In genomic region chr1:148458398-148458797, GRCh38 we compare ENCODE assay signal across 9 cellular contexts. TPM values are rescaled to one million over a fixed set of nuclear protein-coding genes. Genes with fewer than 3 reads are reported as not detected.
A peak's percentile ranks its signal among the peaks of the same experiment; 100 is the strongest.
DNase-seq lines count a peak whose midpoint lies in the region; ATAC-seq and TF ChIP-seq lines count a peak whose summit lies in the region.
"Not testable (repeated sequence)": the region's sequence is repeated elsewhere in the genome, so short reads cannot be mapped to it uniquely, and the experiment has no call there.
"Had no signal": no experiment of that assay in that cellular context is flagged by ENCODE, and none has a peak within 500 bp of the region (broad histone marks: within the 10 kb centered on the region; RNA-seq: fewer than 3 reads in every experiment).

No MANE protein-coding gene starts in this region.

- H3K4me1 ChIP-seq in BLaER1 treated with 17β-estradiol and CSF1 and Interleukin-3, amounts not matched to agents 10 nM and 100 nM; right cardiac atrium (ENCODE audit: control insufficient read depth, insufficient read depth, low read length); neuronal stem cell (ENCODE audit: control insufficient read depth in 2 of 2, insufficient read depth in 1 of 2, low read depth in 1 of 2, low read length in 2 of 2): not testable (repeated sequence)
- peaks cover 12% of the 10 kb centered on the region for H3K4me1 ChIP-seq in KMS-11 (ENCODE audit: low read depth, poor library complexity, severe bottlenecking)

- H3K27ac Mint-ChIP-seq in activated T-helper 17 cell treated with anti-CD3 and anti-CD28 coated beads, Interleukin-2, amount 50 U/mL, for 72 hours = peak overlapping the region; percentile 88
- H3K27ac Mint-ChIP-seq in stimulated activated effector memory CD8-positive, alpha-beta T cell treated with anti-CD3 and anti-CD28 coated beads, Interleukin-12 subunit alpha, Interleukin-12 subunit beta, amount 100 ng/mL, for 72 hours = peak overlapping the region; percentile 92

- H2BK120ac ChIP-seq in neuronal stem cell (ENCODE audit: low read depth, low read length) = not testable (repeated sequence)

- H3K27me3 Mint-ChIP-seq in activated T-helper 17 cell treated with anti-CD3 and anti-CD28 coated beads, Interleukin-2, amount 50 U/mL, for 72 hours = not testable (repeated sequence)

- not testable (repeated sequence) for TF ChIP-seq CTCF in KMS-11 (conservative IDR thresholded peaks at IDR 0.05; ENCODE audit: low read depth, low read length); WERI-Rb-1 (IDR thresholded peaks at IDR 0.05; ENCODE audit: low read depth, low read length); choroid plexus epithelial cell (conservative IDR thresholded peaks at IDR 0.05; ENCODE audit: low read depth, low read length)

- H3K4ac ChIP-seq in neuronal stem cell (ENCODE audit: low read length) = not testable (repeated sequence)

- H2BK5ac ChIP-seq in neuronal stem cell (ENCODE audit: low read length) = not testable (repeated sequence)

- WGBS in right cardiac atrium = 8% methylated on average over 10 of the region's 11 CpGs
- no CpG with 5 or more reads among the region's 11 CpGs for WGBS in neuronal stem cell (ENCODE audit: extremely low coverage in 2 of 2, insufficient read length in 2 of 2, insufficient replicate concordance in 1 of 2), 2 donors

- H4K91ac ChIP-seq in neuronal stem cell (ENCODE audit: low read depth, low read length, poor library complexity) = not testable (repeated sequence)

- peak overlapping the region in 10 of 11 experiments; percentile 14 to 83 (median 81); a peak in 17 of 22 replicates for H3K27ac ChIP-seq in BLaER1 treated with 17β-estradiol and CSF1 and Interleukin-3, amounts not matched to agents 10 nM and 100 nM
- peak overlapping the region; percentile 74 for H3K27ac ChIP-seq in KMS-11
- peak overlapping the region; percentile 57 for H3K27ac ChIP-seq in WERI-Rb-1
- not testable (repeated sequence) for H3K27ac ChIP-seq in right cardiac atrium (ENCODE audit: low read length); neuronal stem cell (replicated peaks; ENCODE audit: low read length)

- not testable (repeated sequence) for H3K36me3 Mint-ChIP-seq in activated T-helper 17 cell treated with anti-CD3 and anti-CD28 coated beads, Interleukin-2, amount 50 U/mL, for 72 hours (ENCODE audit: low read depth); stimulated activated effector memory CD8-positive, alpha-beta T cell treated with anti-CD3 and anti-CD28 coated beads, Interleukin-12 subunit alpha, Interleukin-12 subunit beta, amount 100 ng/mL, for 72 hours

- H2AK5ac ChIP-seq in neuronal stem cell (ENCODE audit: low read depth, low read length) = not testable (repeated sequence)

- H3K79me2 ChIP-seq in KMS-11 (ENCODE audit: insufficient read depth, low read depth) = not testable (repeated sequence)

- H3K23ac ChIP-seq in neuronal stem cell (ENCODE audit: low read depth, low read length, poor library complexity) = not testable (repeated sequence)

- not testable (repeated sequence) for H3K18ac ChIP-seq in neuronal stem cell (ENCODE audit: low read length)

- H3K14ac ChIP-seq in neuronal stem cell (ENCODE audit: low read length) = not testable (repeated sequence)

- H3K36me3 ChIP-seq in BLaER1 treated with 17β-estradiol and CSF1 and Interleukin-3, amounts not matched to agents 10 nM and 100 nM; KMS-11 (ENCODE audit: insufficient read depth); WERI-Rb-1; neuronal stem cell (replicated peaks in 1 of 2; ENCODE audit: control insufficient read depth in 2 of 2, insufficient read depth in 2 of 2, low read length in 2 of 2): not testable (repeated sequence)

- H3K79me1 ChIP-seq in neuronal stem cell (ENCODE audit: low read depth, low read length) = not testable (repeated sequence)

- H2AFZ ChIP-seq in KMS-11 (ENCODE audit: low read depth) = peak overlapping the region; percentile 84
- H2AFZ ChIP-seq in neuronal stem cell (ENCODE audit: low read length) = not testable (repeated sequence)

- intact Hi-C loops in right cardiac atrium (cut with DNase I) = not testable (repeated sequence)

- not testable (repeated sequence) for H2BK15ac ChIP-seq in neuronal stem cell (ENCODE audit: low read length)

- H3K4me2 ChIP-seq in BLaER1 treated with 17β-estradiol and CSF1 and Interleukin-3, amounts not matched to agents 10 nM and 100 nM = peak overlapping the region in 9 of 11 experiments; percentile 23 to 51 (median 35); a peak in 8 of 22 replicates
- H3K4me2 ChIP-seq in KMS-11 (peak overlapping the region; percentile 99), neuronal stem cell (ENCODE audit: insufficient read depth, low read length, poor library complexity, severe bottlenecking) (peak overlapping the region; percentile 11)

- H4K20me1 ChIP-seq in BLaER1 treated with 17β-estradiol and CSF1 and Interleukin-3, amounts not matched to agents 10 nM and 100 nM; KMS-11 (ENCODE audit: insufficient read depth): not testable (repeated sequence)

- not testable (repeated sequence) for ATAC-seq in activated T-helper 17 cell treated with anti-CD3 and anti-CD28 coated beads, Interleukin-2, amount 50 U/mL, for 72 hours (replicated peaks); right cardiac atrium; stimulated activated effector memory CD8-positive, alpha-beta T cell treated with anti-CD3 and anti-CD28 coated beads, Interleukin-12 subunit alpha, Interleukin-12 subunit beta, amount 100 ng/mL, for 72 hours

- H3K27me3 ChIP-seq in BLaER1 treated with 17β-estradiol and CSF1 and Interleukin-3, amounts not matched to agents 10 nM and 100 nM; KMS-11 (ENCODE audit: insufficient read depth, low read depth); WERI-Rb-1 (ENCODE audit: insufficient read depth, low read depth, severe bottlenecking); right cardiac atrium (ENCODE audit: control insufficient read depth, insufficient read depth); neuronal stem cell (ENCODE audit: control insufficient read depth in 3 of 3, insufficient read depth in 3 of 3, low read depth in 1 of 3, low read length in 3 of 3): not testable (repeated sequence)

- peak overlapping the region; percentile 78 for H3K4me3 Mint-ChIP-seq in activated T-helper 17 cell treated with anti-CD3 and anti-CD28 coated beads, Interleukin-2, amount 50 U/mL, for 72 hours
- H3K4me3 Mint-ChIP-seq in stimulated activated effector memory CD8-positive, alpha-beta T cell treated with anti-CD3 and anti-CD28 coated beads, Interleukin-12 subunit alpha, Interleukin-12 subunit beta, amount 100 ng/mL, for 72 hours = peak overlapping the region; percentile 72

- not testable (repeated sequence) for H2BK12ac ChIP-seq in neuronal stem cell (ENCODE audit: low read length)

- peak overlapping the region; percentile 58 to 73 (median 68) for H3K4me3 ChIP-seq in BLaER1 treated with 17β-estradiol and CSF1 and Interleukin-3, amounts not matched to agents 10 nM and 100 nM
- not testable (repeated sequence) for H3K4me3 ChIP-seq in KMS-11 (IDR thresholded peaks at IDR 0.05; ENCODE audit: insufficient read depth, low read depth, low read length)
- peak overlapping the region; percentile 55 for H3K4me3 ChIP-seq in WERI-Rb-1 (ENCODE audit: low read depth, low read length)
- H3K4me3 ChIP-seq in choroid plexus epithelial cell (ENCODE audit: low read depth, low read length) = peak overlapping the region; percentile 45
- peak overlapping the region; percentile 69 for H3K4me3 ChIP-seq in right cardiac atrium (ENCODE audit: low read length)
- peak overlapping the region in 1 of 2 donors; percentile 51 for H3K4me3 ChIP-seq in neuronal stem cell (ENCODE audit: low read length in 2 of 2)

- H4K8ac ChIP-seq in neuronal stem cell (ENCODE audit: low read depth, low read length) = not testable (repeated sequence)

- peak overlapping the region in 10 of 11 experiments; percentile 78 to 83 (median 81); a peak in 19 of 22 replicates for H3K9ac ChIP-seq in BLaER1 treated with 17β-estradiol and CSF1 and Interleukin-3, amounts not matched to agents 10 nM and 100 nM
- peak overlapping the region; percentile 81 for H3K9ac ChIP-seq in KMS-11
- H3K9ac ChIP-seq in neuronal stem cell (ENCODE audit: low read depth, low read length, poor library complexity) = not testable (repeated sequence)

- DNase-seq in WERI-Rb-1; choroid plexus epithelial cell (ENCODE audit: low read depth); right cardiac atrium; neuronal stem cell (ENCODE audit: low spot score): not testable (repeated sequence)
- DNase-seq in stimulated activated effector memory CD8-positive, alpha-beta T cell treated with anti-CD3 and anti-CD28 coated beads, Interleukin-12 subunit alpha, Interleukin-12 subunit beta, amount 100 ng/mL, for 72 hours (ENCODE audit: low spot score in 2 of 2) = peak in 1 of 2 donors; percentile 68

- H3K9me3 ChIP-seq in BLaER1 treated with 17β-estradiol and CSF1 and Interleukin-3, amounts not matched to agents 10 nM and 100 nM (replicated peaks in 1 of 11); WERI-Rb-1 (ENCODE audit: severe bottlenecking); right cardiac atrium (ENCODE audit: control insufficient read depth, low read length); neuronal stem cell (replicated peaks in 1 of 2; ENCODE audit: control insufficient read depth in 2 of 2, insufficient read depth in 1 of 2, low read depth in 1 of 2, low read length in 2 of 2): not testable (repeated sequence)

- H3K9me3 Mint-ChIP-seq in activated T-helper 17 cell treated with anti-CD3 and anti-CD28 coated beads, Interleukin-2, amount 50 U/mL, for 72 hours; stimulated activated effector memory CD8-positive, alpha-beta T cell treated with anti-CD3 and anti-CD28 coated beads, Interleukin-12 subunit alpha, Interleukin-12 subunit beta, amount 100 ng/mL, for 72 hours: not testable (repeated sequence)

- not testable (repeated sequence) for H3K4me1 Mint-ChIP-seq in activated T-helper 17 cell treated with anti-CD3 and anti-CD28 coated beads, Interleukin-2, amount 50 U/mL, for 72 hours; stimulated activated effector memory CD8-positive, alpha-beta T cell treated with anti-CD3 and anti-CD28 coated beads, Interleukin-12 subunit alpha, Interleukin-12 subunit beta, amount 100 ng/mL, for 72 hours

RNA-seq across cellular contexts. Expression of gene PPIAL4G, which starts 24.7 kb away (rescaled TPM):
- under 1 TPM; 0.15 to 0.40 TPM for total RNA-seq in activated T-helper 17 cell treated with anti-CD3 and anti-CD28 coated beads, Interleukin-2, amount 50 U/mL, for 72 hours
- not detected for total RNA-seq in right cardiac atrium
- not detected for polyA plus RNA-seq in right cardiac atrium
- polyA plus RNA-seq in neuronal stem cell (2013, experiment 1 of 2) = not detected
- 0.01 TPM for polyA plus RNA-seq in neuronal stem cell (2013, experiment 2 of 2)
- total RNA-seq: HT-29 had no signal

Comparison
In these comparisons a context has a peak if more than half of its experiments do, and no peak if none do; other contexts are left out.
1. H3K4me2 ChIP-seq: peak in every context shown above with its lines; median percentile 99 in KMS-11; 35 in BLaER1 treated with 17β-estradiol and CSF1 and Interleukin-3, amounts not matched to agents 10 nM and 100 nM; 11 in neuronal stem cell.